ENCODE assay signal across 8 cellular contexts in the genomic region with DNA sequence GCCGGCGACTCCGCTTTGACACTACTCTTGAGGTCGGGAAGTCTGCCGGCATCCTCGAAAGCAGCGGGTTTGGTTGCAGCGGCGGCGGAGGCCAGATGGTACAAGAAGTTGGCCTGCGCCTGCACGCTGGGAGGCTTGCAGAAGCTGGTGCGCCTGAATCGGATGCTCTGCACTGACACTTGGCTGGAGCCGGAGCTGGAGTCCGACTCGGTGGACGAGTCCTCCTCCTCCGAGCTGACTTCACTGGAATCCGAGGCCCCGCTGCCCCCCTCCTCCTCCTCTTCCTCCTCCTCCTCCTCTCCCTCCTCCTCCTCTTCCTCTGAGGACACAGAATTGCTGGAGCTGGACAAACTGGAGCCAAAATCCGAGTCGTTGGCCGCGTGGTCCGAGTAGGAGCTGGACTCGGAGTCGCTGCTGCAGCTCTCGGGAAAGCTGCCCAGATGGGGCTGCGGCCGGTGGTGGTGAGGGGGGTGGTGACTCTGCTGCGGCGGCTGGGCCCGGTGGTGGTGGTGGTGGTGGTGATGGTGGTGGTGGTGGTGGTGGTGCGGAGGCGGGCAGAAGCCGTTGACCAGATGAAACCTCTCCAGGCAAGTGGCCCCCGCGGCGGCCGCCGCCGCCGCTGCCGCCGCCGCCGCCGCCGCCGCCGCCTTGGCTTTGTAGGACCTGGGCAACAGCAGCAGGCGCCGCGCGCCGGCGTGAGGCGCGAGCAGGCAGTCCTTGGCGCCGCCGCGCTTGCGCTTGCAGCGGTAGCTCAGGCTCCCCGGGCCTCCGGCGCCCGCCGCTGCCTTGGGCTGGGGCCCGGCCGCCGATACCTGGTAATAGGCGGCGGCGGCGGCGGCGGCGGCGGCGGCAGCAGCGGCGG. TPM values are rescaled to one million over a fixed set of nuclear protein-coding genes. Genes with fewer than 3 reads are reported as not detected.
DNase-seq lines count a peak whose midpoint lies in the region; ATAC-seq and TF ChIP-seq lines count a peak whose summit lies in the region.

No MANE protein-coding gene starts in this region.

- H3K4me1 ChIP-seq in Caco-2 = peaks cover 47% of the 10 kb centered on the region

- intact Hi-C loops in Caco-2 (cut with micrococcal nuclease; ENCODE audit: unreplicated experiment) = loop anchor here (1.0 to 5.0 kb wide), 4 partner anchors 9 to 436 kb away; a partner anchor contains a TSS

- POLR2A ChIA-PET in Caco-2 (lab: Charles Lee) = interaction anchor here (0.6 to 2.4 kb wide), 6 partner anchors 9 to 355 kb away, joined by 3 to 22 read pairs (median 8); a partner anchor contains a TSS
- POLR2A ChIA-PET in GM10248 (lab: Yijun Ruan, JAX) = interaction anchor here (0.7 kb wide), 1 partner anchor 23 kb away, joined by 4 read pairs; no protein-coding TSS in a partner anchor

- H3K27me3 ChIP-seq in Caco-2 (replicated peaks; ENCODE audit: control insufficient read depth, insufficient read depth, low read length) (no peaks in the 10 kb centered on the region), kidney epithelial cell (ENCODE audit: control insufficient read depth, insufficient read depth, low read length) (no peaks in the 10 kb centered on the region)

- no peaks in the 10 kb centered on the region for H3K36me3 ChIP-seq in Caco-2 (ENCODE audit: control insufficient read depth, insufficient read depth, low read length)
- H3K36me3 ChIP-seq in kidney epithelial cell (ENCODE audit: control insufficient read depth, insufficient read depth, low read length) = no peaks in the 10 kb centered on the region

- BruUV-seq in Caco-2 (replicated peaks; lab: Mats Ljungman, UMichigan) = no TSS peak

- H3K27me3 Mint-ChIP-seq in Caco-2 (ENCODE audit: insufficient read depth, unreplicated experiment) = no peaks in the 10 kb centered on the region

- H3K4me3 ChIP-seq in Caco-2 (ENCODE audit: low read depth, low read length) (peak overlapping the region; percentile 71), kidney epithelial cell (ENCODE audit: low read depth, low read length) (peak overlapping the region; percentile 60)

- peak overlapping the region; percentile 80 for H3K27ac Mint-ChIP-seq in Caco-2 (ENCODE audit: unreplicated experiment)

- TF ChIP-seq CTCF in Caco-2 (IDR thresholded peaks at IDR 0.05; ENCODE audit: insufficient read depth in 1 of 2, low read depth in 1 of 2, low read length in 1 of 2, severe bottlenecking in 1 of 2, unreplicated experiment in 1 of 2) (no peak), kidney epithelial cell (IDR thresholded peaks at IDR 0.05; ENCODE audit: insufficient read depth, low read length, poor library complexity, severe bottlenecking) (no peak), GM10248 (IDR thresholded peaks at IDR 0.05; ENCODE audit: control extremely low read depth, extremely low read depth, low read depth, missing control alignments) (no peak)

- CTCF ChIA-PET in Caco-2 (lab: Charles Lee) (interaction anchor here (0.6 to 3.6 kb wide), 6 partner anchors 9 to 244 kb away, joined by 3 to 25 read pairs (median 6); a partner anchor contains a TSS), GM10248 (lab: Yijun Ruan, JAX) (interaction anchor here (0.5 to 1.9 kb wide), 3 partner anchors 9 to 20 kb away, joined by 3 to 18 read pairs (median 3); a partner anchor contains a TSS)

- H3K9me3 Mint-ChIP-seq in Caco-2 (ENCODE audit: unreplicated experiment) = no peaks in the 10 kb centered on the region

- H3K4me3 Mint-ChIP-seq in Caco-2 (ENCODE audit: unreplicated experiment) = peak overlapping the region; percentile 92

- H3K36me3 Mint-ChIP-seq in Caco-2 (ENCODE audit: insufficient read depth, unreplicated experiment) = peaks cover 5% of the 10 kb centered on the region

- peaks cover 59% of the 10 kb centered on the region for H3K4me1 Mint-ChIP-seq in Caco-2 (ENCODE audit: low read depth, unreplicated experiment)

- no peaks in the 10 kb centered on the region for H3K9me3 ChIP-seq in Caco-2

- DNase-seq in Caco-2 = peak; percentile 76 to 85
- peak; percentile 42 for DNase-seq in T-helper 9 cell
- peak; percentile 72 for DNase-seq in cerebellar cortex (ENCODE audit: low spot score)
- DNase-seq in kidney epithelial cell (ENCODE audit: low read depth) = no peak
- peak; percentile 45 to 64 for DNase-seq in stimulated activated CD4-positive, alpha-beta T cell treated with anti-CD3 and anti-CD28 coated beads, Interleukin-2, amount 100 ng/mL, for 24 hours
- no peak for DNase-seq in GM10248 (ENCODE audit: extremely low spot score)

- ATAC-seq in GM19463 (IDR thresholded peaks at IDR 0.05; ENCODE audit: unreplicated experiment) (peak; percentile 72), HG03469 (IDR thresholded peaks at IDR 0.05; ENCODE audit: unreplicated experiment) (peak; percentile 49)

RNA-seq across cellular contexts. Expression of a gene that starts 9.0 kb away (rescaled TPM):
- total RNA-seq in Caco-2 (2022) (5.7 and 6.3 TPM in 2 replicates), kidney epithelial cell (0.27 and 1.5 TPM in 2 replicates)

RNA-seq across cellular contexts. Expression of a gene that starts 17.5 kb away (rescaled TPM):
- 84.3 and 85.3 TPM in 2 replicates for total RNA-seq in Caco-2 (2022)
- total RNA-seq in kidney epithelial cell = 32.3 and 32.7 TPM in 2 replicates

Comparison
In these comparisons a context has a peak if more than half of its experiments do, and no peak if none do; other contexts are left out.
1. DNase-seq: peak in Caco-2 (2 of 2), T-helper 9 cell (single experiment), cerebellar cortex (single experiment) and stimulated activated CD4-positive, alpha-beta T cell treated with anti-CD3 and anti-CD28 coated beads, Interleukin-2, amount 100 ng/mL, for 24 hours (2 of 2); none in kidney epithelial cell (single experiment) and GM10248 (single experiment).